In the genomic region with DNA sequence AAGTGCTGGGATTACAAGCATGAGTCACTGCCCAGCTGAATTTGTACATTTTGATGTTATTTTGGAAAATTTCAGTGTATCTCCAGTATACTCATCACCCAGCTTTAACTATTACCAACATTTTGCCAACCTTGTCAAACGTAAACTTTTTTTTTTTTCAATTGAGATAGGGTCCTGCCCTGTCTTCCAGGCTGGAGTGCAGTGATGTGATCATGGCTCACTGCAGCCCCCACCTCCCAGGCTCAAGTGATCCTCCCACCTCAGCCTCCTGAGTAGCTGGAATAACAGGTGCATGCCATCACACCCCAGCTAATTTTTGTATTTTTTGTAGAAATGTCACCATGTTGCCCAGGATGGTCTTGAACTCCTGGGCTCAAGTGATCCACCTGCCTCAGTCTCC, we compare ENCODE assay signal across 24 cellular contexts.
"Had no signal": no experiment of that assay in that cellular context is flagged by ENCODE, and none has a peak within 500 bp of the region (broad histone marks: within the 10 kb centered on the region; RNA-seq: fewer than 3 reads in every experiment).

No MANE protein-coding gene starts in this region.

- H3K4me2 ChIP-seq: KMS-11, SK-N-SH had no signal

- H3K4me3 Mint-ChIP-seq: T-cell; T-helper 1 cell treated with Interleukin-12 subunit alpha and Interleukin-12 subunit beta and Interleukin-4 antibody, amounts not matched to agents 30 μg/mL and 1 μg/mL, for 36 hours had no signal

- H3K9me3 ChIP-seq: SK-N-SH had no signal

- H3K27ac ChIP-seq: KMS-11, RWPE1 had no signal

- H3K27ac Mint-ChIP-seq: T-helper 1 cell treated with Interleukin-12 subunit alpha and Interleukin-12 subunit beta and Interleukin-4 antibody, amounts not matched to agents 30 μg/mL and 1 μg/mL, for 36 hours had no signal

- DNase-seq: IMR-90; Kasumi-1; MM.1S; NCI-H1092 treated with DMSO at 0.1 percent for 48 hours; NCI-H1436; NCI-H187; NCI-H2029; NCI-H2081 treated with DMSO at 0.1 percent for 48 hours; NCI-H2171; NCI-H226; NCI-H446 treated with DMSO at 0.1 percent for 48 hours; NCI-H510A treated with DMSO at 0.1 percent for 48 hours; NCI-H526 treated with DMSO at 0.1 percent for 48 hours; NCI-H774; NK-92 treated with Interleukin-12 subunit alpha and Interleukin-12 subunit beta, amount 100 ng/mL, for 24 hours; PC-3; SHP77; SK-N-SH; SW 1271; T-cell had no signal

- ATAC-seq: Panc1, PC-3, T-cell had no signal

- H3K9me3 Mint-ChIP-seq: T-cell; T-helper 1 cell treated with Interleukin-12 subunit alpha and Interleukin-12 subunit beta and Interleukin-4 antibody, amounts not matched to agents 30 μg/mL and 1 μg/mL, for 36 hours had no signal

- H3K9ac ChIP-seq: KMS-11, SK-N-SH had no signal

- H3K27me3 Mint-ChIP-seq: T-cell had no signal
